1 cellular context compared by ENCODE assay signal in the genomic region with DNA sequence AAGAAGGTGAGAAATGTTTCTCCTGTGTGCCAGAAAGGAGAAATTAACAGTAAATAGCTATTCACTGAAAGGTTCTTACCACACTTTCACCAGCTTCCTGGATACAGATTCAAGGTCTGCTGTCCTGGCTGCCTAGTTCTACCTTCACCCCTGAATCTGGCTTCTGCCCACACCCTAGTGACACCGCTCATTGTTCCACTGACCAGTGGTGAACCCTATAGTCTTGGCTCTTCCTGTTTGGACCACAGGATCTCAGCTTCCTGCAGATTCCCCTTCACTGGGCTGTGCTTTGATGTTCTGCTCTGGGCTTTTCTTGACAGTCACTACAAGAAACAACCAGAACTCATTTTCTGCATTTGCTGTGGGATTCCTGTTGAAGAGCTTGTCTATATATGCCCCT.
TF ChIP-seq lines count a peak whose summit lies in the region.

No MANE protein-coding gene starts in this region.

TF ChIP-seq in HepG2, 621 proteins besides CTCF, POLR2A, EP300 and RAD21 (continued from another document):
- TF ChIP-seq, protein P1, sequence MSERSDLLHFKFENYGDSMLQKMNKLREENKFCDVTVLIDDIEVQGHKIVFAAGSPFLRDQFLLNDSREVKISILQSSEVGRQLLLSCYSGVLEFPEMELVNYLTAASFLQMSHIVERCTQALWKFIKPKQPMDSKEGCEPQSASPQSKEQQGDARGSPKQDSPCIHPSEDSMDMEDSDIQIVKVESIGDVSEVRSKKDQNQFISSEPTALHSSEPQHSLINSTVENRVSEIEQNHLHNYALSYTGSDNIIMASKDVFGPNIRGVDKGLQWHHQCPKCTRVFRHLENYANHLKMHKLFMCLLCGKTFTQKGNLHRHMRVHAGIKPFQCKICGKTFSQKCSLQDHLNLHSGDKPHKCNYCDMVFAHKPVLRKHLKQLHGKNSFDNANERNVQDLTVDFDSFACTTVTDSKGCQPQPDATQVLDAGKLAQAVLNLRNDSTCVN (CRISPR knock-in tag; IDR thresholded peaks at IDR 0.05; ENCODE audit: borderline replicate concordance): no peak
- TF ChIP-seq NR3C1 (CRISPR knock-in tag; IDR thresholded peaks at IDR 0.05) (no peak), ZNF18 (CRISPR knock-in tag; IDR thresholded peaks at IDR 0.05; ENCODE audit: insufficient replicate concordance) (no peak), MATR3 (CRISPR knock-in tag; IDR thresholded peaks at IDR 0.05) (no peak), ZNF326 (CRISPR knock-in tag; IDR thresholded peaks at IDR 0.05; ENCODE audit: borderline replicate concordance) (no peak), TFDP1 (CRISPR knock-in tag; IDR thresholded peaks at IDR 0.05; ENCODE audit: borderline replicate concordance) (no peak), SOX13 (IDR thresholded peaks at IDR 0.05) (no peak), SOX13 (CRISPR knock-in tag; conservative IDR thresholded peaks at IDR 0.05 in 1 of 2, IDR thresholded peaks at IDR 0.05 in 1 of 2) (no peak)
TF ChIP-seq in HepG2: peak in this region for 0.
